Comparison of ENCODE assay signal across 15 cellular contexts in genomic region chr11:43834291-43834690, GRCh38.
"Had no signal": no experiment of that assay in that cellular context is flagged by ENCODE, and none has a peak within 500 bp of the region (broad histone marks: within the 10 kb centered on the region; RNA-seq: fewer than 3 reads in every experiment).

No MANE protein-coding gene starts in this region.

- H3K27ac ChIP-seq: tibial nerve had no signal

- H3K4me3 ChIP-seq: tibial nerve had no signal

- DNase-seq: activated CD4-positive, alpha-beta T cell treated with anti-CD3 and anti-CD28 coated beads, Interleukin-2, amount 10 ng/mL, durations not matched to agents 7 days and 5 days; activated CD8-positive, alpha-beta memory T cell treated with anti-CD3 and anti-CD28 coated beads, Interleukin-2, amount 50 U/mL, for 4 hours; activated effector memory CD4-positive, alpha-beta T cell treated with anti-CD3 and anti-CD28 coated beads, Interleukin-2, amount 50 U/mL, for 16 hours; activated naive CD4-positive, alpha-beta T cell treated with anti-CD3 and anti-CD28 coated beads, Interleukin-2, amount 50 U/mL, for 16 hours; activated T-cell treated with anti-CD3 and anti-CD28 coated beads, Interleukin-2, amount 50 U/mL, for 4 hours; aorta; effector CD8-positive, alpha-beta T cell; occipital lobe; posterior cingulate gyrus; stimulated activated CD4-positive, alpha-beta T cell treated with anti-CD3 and anti-CD28 coated beads, Interleukin-2, amount 100 ng/mL, for 24 hours; stimulated activated naive CD4-positive, alpha-beta T cell treated with Interleukin-2 at 50 U/mL for 16 hours; T-helper 1 cell; T-helper 9 cell had no signal

- H3K27me3 ChIP-seq: tibial nerve had no signal

- H3K9me3 ChIP-seq: tibial nerve had no signal

- ATAC-seq: activated T-cell treated with anti-CD3 and anti-CD28 coated beads, Interleukin-2, amount 50 U/mL, for 4 hours; left lobe of liver had no signal
